Comparison of ENCODE assay signal across 1 cellular context in genomic region chr1:213733708-213734107, GRCh38.
TF ChIP-seq lines count a peak whose summit lies in the region.

No MANE protein-coding gene starts in this region.

TF ChIP-seq in HepG2, 621 proteins besides CTCF, POLR2A, EP300 and RAD21 (continued from another document):
- TF ChIP-seq PAXIP1 (CRISPR knock-in tag; conservative IDR thresholded peaks at IDR 0.05), result peak; percentile 72
- TF ChIP-seq NCOR1 (IDR thresholded peaks at IDR 0.05; ENCODE audit: borderline replicate concordance, low read length), result peak; percentile 26; the same call in 1 of the 2 replicates
- peak; percentile 55; the same call in 1 of the 2 replicates for TF ChIP-seq TCF7 (IDR thresholded peaks at IDR 0.05; ENCODE audit: low read depth)
- 0 out of 2 replicates have a peak, but pooled peaks have one; percentile 27 for TF ChIP-seq DPF2 (CRISPR knock-in tag; IDR thresholded peaks at IDR 0.05; ENCODE audit: borderline replicate concordance, low read depth)
- peak; percentile 73 for TF ChIP-seq SOX5 (CRISPR knock-in tag; IDR thresholded peaks at IDR 0.05; ENCODE audit: borderline replicate concordance)
- TF ChIP-seq TEAD3 (CRISPR knock-in tag; optimal IDR thresholded peaks at IDR 0.05; ENCODE audit: borderline replicate concordance), result peak; percentile 29
- no peak for TF ChIP-seq DDIT3 (CRISPR knock-in tag; IDR thresholded peaks at IDR 0.05)
- TF ChIP-seq ATF3 (CRISPR knock-in tag; IDR thresholded peaks at IDR 0.05), result no peak
- TF ChIP-seq ZNF354B (CRISPR knock-in tag; IDR thresholded peaks at IDR 0.05), result no peak
- TF ChIP-seq RARA (CRISPR knock-in tag; IDR thresholded peaks at IDR 0.05), result peak; percentile 67
- TF ChIP-seq THAP11 (CRISPR knock-in tag; IDR thresholded peaks at IDR 0.05), result peak; percentile 55; the same call in 1 of the 2 replicates
- TF ChIP-seq ISX (CRISPR knock-in tag; conservative IDR thresholded peaks at IDR 0.05), result no peak
- peak; percentile 48; the same call in 1 of the 2 replicates for TF ChIP-seq FOXO1 (CRISPR knock-in tag; IDR thresholded peaks at IDR 0.05)
- no peak for TF ChIP-seq NCOA1 (CRISPR knock-in tag; IDR thresholded peaks at IDR 0.05)
- peak; percentile 40; the same call in 1 of the 2 replicates for TF ChIP-seq MLX (CRISPR knock-in tag; IDR thresholded peaks at IDR 0.05)
